ENCODE assay signal across 14 cellular contexts in the genomic region with DNA sequence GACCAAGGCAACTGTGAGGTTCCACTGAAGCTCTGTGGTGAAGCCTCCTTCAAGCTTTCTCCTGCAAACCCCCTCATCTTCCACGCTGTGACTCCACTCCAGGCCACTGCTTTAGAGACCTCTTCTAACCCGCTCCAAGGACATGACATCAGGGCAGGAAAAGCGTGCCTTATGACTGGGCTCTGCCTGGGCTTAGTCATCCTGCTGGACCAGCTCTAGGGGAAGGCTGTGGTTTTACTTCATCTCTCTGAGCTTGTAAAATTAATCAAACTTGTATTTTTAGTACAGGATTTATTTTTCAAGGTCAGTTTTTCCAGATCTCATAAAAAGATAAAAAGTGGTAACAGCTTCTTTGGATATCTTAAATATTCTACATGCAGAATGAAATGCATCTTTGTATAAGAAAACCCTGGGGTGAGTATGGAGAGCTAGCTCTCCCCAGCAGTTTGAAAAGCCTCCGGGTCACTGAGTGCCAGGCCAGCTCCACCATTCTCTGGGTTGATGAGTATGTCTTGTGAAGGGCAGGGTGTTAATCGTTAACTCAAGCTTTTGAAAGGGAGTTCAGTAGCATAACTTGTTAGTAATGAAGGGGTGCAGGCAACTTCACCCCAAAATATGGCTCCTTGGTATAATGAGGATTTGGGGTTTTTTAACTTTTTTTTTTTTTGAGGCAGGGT. TPM values are rescaled to one million over a fixed set of nuclear protein-coding genes. Genes with fewer than 3 reads are reported as not detected.
DNase-seq lines count a peak whose midpoint lies in the region; FAIRE-seq and TF ChIP-seq lines count a peak whose summit lies in the region.
"Had no signal": no experiment of that assay in that cellular context is flagged by ENCODE, and none has a peak within 500 bp of the region (broad histone marks: within the 10 kb centered on the region; RNA-seq: fewer than 3 reads in every experiment).

No MANE protein-coding gene starts in this region.

- WGBS in esophagus muscularis mucosa: 72% methylated on average over 5 of the region's 5 CpGs

- no peaks in the 10 kb centered on the region for H3K36me3 Mint-ChIP-seq in MCF 10A (ENCODE audit: insufficient read depth, unreplicated experiment)

- H3K4me3 ChIP-seq in breast epithelium (no peak overlapping the region), kidney (ENCODE audit: low read length in 2 of 2) (no peak overlapping the region), esophagus muscularis mucosa (no peak overlapping the region)
- H3K4me3 ChIP-seq: GM23338, sigmoid colon had no signal

- CTCF ChIA-PET in MCF 10A (lab: Yijun Ruan, JAX): interaction anchor here (0.6 to 6.1 kb wide), 12 partner anchors 10 to 677 kb away, joined by 3 to 36 read pairs (median 5); no protein-coding TSS in a partner anchor

- H3K36me3 ChIP-seq in breast epithelium (no peaks in the 10 kb centered on the region), kidney (ENCODE audit: control insufficient read depth in 1 of 2, insufficient read depth in 2 of 2, low read length in 2 of 2) (no peaks in the 10 kb centered on the region), esophagus muscularis mucosa (no peaks in the 10 kb centered on the region)
- H3K36me3 ChIP-seq: sigmoid colon had no signal

- intact Hi-C loops in MCF 10A (cut with micrococcal nuclease) (no loop called here), breast epithelium (cut with DNase I; ENCODE audit: low total_unique reads) (no loop called here), kidney (cut with DNase I) (no loop called here), esophagus muscularis mucosa (cut with DNase I) (no loop called here)

- no TSS peak for BruUV-seq in MCF 10A (replicated peaks; lab: Mats Ljungman, UMichigan)

- FAIRE-seq in kidney (lab: Jason Lieb, UNC): peak; percentile 15

- DNase-seq in MCF 10A (ENCODE audit: unreplicated experiment) (peak; percentile 67), breast epithelium (ENCODE audit: low spot score in 2 of 2) (no peak), astrocyte of the hippocampus (ENCODE audit: low read depth, low spot score) (peak; percentile 88), kidney (no peak), NCI-H187 (lab: John Stamatoyannopoulos, UW) (no peak), esophagus muscularis mucosa (ENCODE audit: extremely low spot score) (no peak), NCI-H2196 treated with DMSO at 0.1 percent for 48 hours (lab: John Stamatoyannopoulos, UW; ENCODE audit: unreplicated experiment) (no peak)
- DNase-seq in stimulated activated CD4-positive, alpha-beta T cell treated with anti-CD3 and anti-CD28 coated beads, Interleukin-4, amount 100 ng/mL, for 4 hours: no peak
- DNase-seq: activated CD4-positive, alpha-beta T cell treated with anti-CD3 and anti-CD28 coated beads for 4 hours; anterior cingulate cortex; left colon; sigmoid colon had no signal

- no peaks in the 10 kb centered on the region for H3K4me1 ChIP-seq in breast epithelium
- peaks cover 5 to 11% of the 10 kb centered on the region in 2 donors for H3K4me1 ChIP-seq in kidney (ENCODE audit: control insufficient read depth in 1 of 2, insufficient read depth in 1 of 2, low read depth in 1 of 2, low read length in 2 of 2)
- H3K4me1 ChIP-seq in esophagus muscularis mucosa: peaks cover 0 to 2% (median 0%) of the 10 kb centered on the region in 4 donors

- no peaks in the 10 kb centered on the region for H3K9me3 Mint-ChIP-seq in MCF 10A (ENCODE audit: unreplicated experiment)
- H3K9me3 Mint-ChIP-seq: GM23338; stimulated activated naive CD8-positive, alpha-beta T cell treated with anti-CD3 and anti-CD28 coated beads, Interleukin-15, Interleukin-2, amounts not matched to agents 100 ng/mL and 50 ng/mL, for 24 hours had no signal

- H3K27ac Mint-ChIP-seq in MCF 10A (ENCODE audit: low read depth, unreplicated experiment): no peak overlapping the region
- H3K27ac Mint-ChIP-seq: GM23338; stimulated activated naive CD8-positive, alpha-beta T cell treated with anti-CD3 and anti-CD28 coated beads, Interleukin-15, Interleukin-2, amounts not matched to agents 100 ng/mL and 50 ng/mL, for 24 hours had no signal

- no peak overlapping the region for H3K27ac ChIP-seq in breast epithelium
- H3K27ac ChIP-seq in kidney (ENCODE audit: low read depth in 2 of 2, low read length in 2 of 2): peak overlapping the region in 1 of 2 donors; percentile 48
- no peak overlapping the region for H3K27ac ChIP-seq in esophagus muscularis mucosa (replicated peaks in 1 of 4)
- H3K27ac ChIP-seq: sigmoid colon had no signal

- peak overlapping the region in 1 of 2 donors; percentile 31 for H3K9ac ChIP-seq in kidney (ENCODE audit: low read length in 2 of 2)

- H3K4me3 Mint-ChIP-seq in MCF 10A (ENCODE audit: unreplicated experiment): no peak overlapping the region
- H3K4me3 Mint-ChIP-seq: GM23338; stimulated activated naive CD8-positive, alpha-beta T cell treated with anti-CD3 and anti-CD28 coated beads, Interleukin-15, Interleukin-2, amounts not matched to agents 100 ng/mL and 50 ng/mL, for 24 hours had no signal

- peaks cover 23% of the 10 kb centered on the region for H3K4me1 Mint-ChIP-seq in MCF 10A (ENCODE audit: insufficient read depth, unreplicated experiment)

- no peaks in the 10 kb centered on the region for H3K27me3 ChIP-seq in breast epithelium
- no peaks in the 10 kb centered on the region for H3K27me3 ChIP-seq in esophagus muscularis mucosa
- H3K27me3 ChIP-seq: sigmoid colon had no signal

- TF ChIP-seq POLR2A in breast epithelium (IDR thresholded peaks at IDR 0.05) (no peak), esophagus muscularis mucosa (IDR thresholded peaks at IDR 0.05; ENCODE audit: low read depth) (no peak)

- no peaks in the 10 kb centered on the region for H3K27me3 Mint-ChIP-seq in MCF 10A (ENCODE audit: insufficient read depth, unreplicated experiment)
- H3K27me3 Mint-ChIP-seq: stimulated activated naive CD8-positive, alpha-beta T cell treated with anti-CD3 and anti-CD28 coated beads, Interleukin-15, Interleukin-2, amounts not matched to agents 100 ng/mL and 50 ng/mL, for 24 hours had no signal

- no peak for TF ChIP-seq EP300 in esophagus muscularis mucosa (IDR thresholded peaks at IDR 0.05)

- POLR2A ChIA-PET in MCF 10A (lab: Yijun Ruan, JAX): interaction anchor here (0.6 to 3.1 kb wide), 3 partner anchors 21 to 828 kb away, joined by 3 to 31 read pairs (median 6); a partner anchor contains a TSS

- TF ChIP-seq CTCF in MCF 10A (IDR thresholded peaks at IDR 0.05; ENCODE audit: unreplicated experiment) (no peak), breast epithelium (IDR thresholded peaks at IDR 0.05) (no peak), kidney (IDR thresholded peaks at IDR 0.05; ENCODE audit: borderline replicate concordance, extremely low read depth, insufficient read depth) (no peak), esophagus muscularis mucosa (IDR thresholded peaks at IDR 0.05) (no peak)

- H3K9me3 ChIP-seq in breast epithelium (no peaks in the 10 kb centered on the region), kidney (ENCODE audit: control insufficient read depth in 1 of 2, low read length in 2 of 2) (no peaks in the 10 kb centered on the region), esophagus muscularis mucosa (no peaks in the 10 kb centered on the region)
- H3K9me3 ChIP-seq: sigmoid colon had no signal

RNA-seq across cellular contexts. Expression of a gene that starts 33.1 kb away (rescaled TPM):
- 62.5 and 80.6 TPM in 2 replicates for total RNA-seq in MCF 10A (2022)
- total RNA-seq in breast epithelium: 100 to 1,000 TPM in 2 of 3 donors, 10 to 100 TPM in 1; 90.8 to 161 (median 104) TPM
- total RNA-seq in kidney: 109 TPM
- polyA plus RNA-seq in kidney (ENCODE audit: insufficient read depth, low read depth, low replicate concordance): 102 TPM
- 100 to 1,000 TPM in 3 of 4 donors, 10 to 100 TPM in 1; 96.0 to 148 (median 109) TPM for total RNA-seq in esophagus muscularis mucosa

Comparison
In these comparisons a context has a peak if more than half of its experiments do, and no peak if none do; other contexts are left out.
1. DNase-seq: peak in MCF 10A (single experiment) and astrocyte of the hippocampus (single experiment); none in breast epithelium (0 of 2), kidney (single experiment), stimulated activated CD4-positive, alpha-beta T cell treated with anti-CD3 and anti-CD28 coated beads, Interleukin-4, amount 100 ng/mL, for 4 hours (0 of 2), NCI-H187 (0 of 2), esophagus muscularis mucosa (single experiment) and NCI-H2196 treated with DMSO at 0.1 percent for 48 hours (single experiment).